In the genomic region with DNA sequence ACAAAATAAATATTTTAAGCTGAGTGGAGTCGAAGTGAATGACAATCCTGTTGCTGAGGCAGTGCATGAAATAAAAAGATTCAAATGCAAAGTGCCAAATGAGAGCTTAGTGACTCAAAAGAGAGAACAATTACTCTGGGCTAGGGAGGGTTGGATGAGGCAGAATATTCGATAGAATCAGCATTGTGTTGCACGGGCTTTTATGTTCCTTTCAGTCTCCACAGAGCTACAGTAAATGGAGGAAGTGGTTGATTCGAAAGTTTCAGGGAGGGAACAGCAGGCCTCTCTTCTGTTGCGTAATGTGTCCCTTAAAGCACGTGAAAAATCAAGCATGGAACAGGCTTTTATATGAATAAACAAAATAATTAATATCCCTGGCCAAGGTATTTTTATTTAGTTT, we compare ENCODE assay signal across 9 cellular contexts.
DNase-seq lines count a peak whose midpoint lies in the region; ATAC-seq and TF ChIP-seq lines count a peak whose summit lies in the region.
"Had no signal": no experiment of that assay in that cellular context is flagged by ENCODE, and none has a peak within 500 bp of the region (broad histone marks: within the 10 kb centered on the region; RNA-seq: fewer than 3 reads in every experiment).

No MANE protein-coding gene starts in this region.

- H3K4me3 ChIP-seq in MM.1S (ENCODE audit: low read length): no peak overlapping the region
- no peak overlapping the region for H3K4me3 ChIP-seq in CD8-positive, alpha-beta T cell (ENCODE audit: low read depth, low read length)
- H3K4me3 ChIP-seq: transverse colon had no signal

- no peak for TF ChIP-seq CTCF in MM.1S (IDR thresholded peaks at IDR 0.05; ENCODE audit: low read length)
- no peak for TF ChIP-seq CTCF in CD8-positive, alpha-beta T cell (IDR thresholded peaks at IDR 0.05)

- H3K9ac ChIP-seq in MM.1S (ENCODE audit: low read length): no peak overlapping the region

- no peaks in the 10 kb centered on the region for H3K79me2 ChIP-seq in MM.1S (ENCODE audit: low read length)

- peaks cover 5% of the 10 kb centered on the region for H3F3A ChIP-seq in MM.1S (ENCODE audit: insufficient read depth, low read length)

- peak overlapping the region; percentile 49; the same call in 1 of the 2 replicates for H2AFZ ChIP-seq in MM.1S (ENCODE audit: low read length)

- H3K36me3 Mint-ChIP-seq in activated CD8-positive, alpha-beta memory T cell treated with anti-CD3 and anti-CD28 coated beads, Interleukin-2, amount 10 ng/mL, durations not matched to agents 7 days and 5 days: no peaks in the 10 kb centered on the region
- H3K36me3 Mint-ChIP-seq in CD8-positive, alpha-beta T cell: no peaks in the 10 kb centered on the region

- CTCF ChIA-PET in activated CD8-positive, alpha-beta memory T cell treated with anti-CD3 and anti-CD28 coated beads, Interleukin-2, amount 10 ng/mL, durations not matched to agents 7 days and 5 days (lab: Charles Lee): no interaction called here
- CTCF ChIA-PET in CD8-positive, alpha-beta T cell (lab: Charles Lee): no interaction called here

- no peaks in the 10 kb centered on the region for H3K9me3 ChIP-seq in MM.1S (replicated peaks; ENCODE audit: insufficient read depth, low read length)
- H3K9me3 ChIP-seq in CD8-positive, alpha-beta T cell (ENCODE audit: low read length): no peaks in the 10 kb centered on the region
- H3K9me3 ChIP-seq: transverse colon had no signal

- H3K36me3 ChIP-seq in MM.1S (replicated peaks; ENCODE audit: insufficient read depth, low read length): no peaks in the 10 kb centered on the region
- no peaks in the 10 kb centered on the region for H3K36me3 ChIP-seq in CD8-positive, alpha-beta T cell (ENCODE audit: insufficient read depth, low read length)
- H3K36me3 ChIP-seq: transverse colon had no signal

- peaks cover 13% of the 10 kb centered on the region for H3K4me1 ChIP-seq in MM.1S (ENCODE audit: low read length)
- H3K4me1 ChIP-seq in CD8-positive, alpha-beta T cell (ENCODE audit: insufficient read depth, low read length): no peaks in the 10 kb centered on the region
- H3K4me1 ChIP-seq: transverse colon had no signal

- no peak overlapping the region for H3K4me3 Mint-ChIP-seq in activated CD8-positive, alpha-beta memory T cell treated with anti-CD3 and anti-CD28 coated beads, Interleukin-2, amount 10 ng/mL, durations not matched to agents 7 days and 5 days
- H3K4me3 Mint-ChIP-seq in CD8-positive, alpha-beta T cell: no peak overlapping the region

- ATAC-seq in activated CD8-positive, alpha-beta memory T cell treated with anti-CD3 and anti-CD28 coated beads, Interleukin-2, amount 10 ng/mL, durations not matched to agents 7 days and 5 days: peak; percentile 42
- peak; percentile 84 for ATAC-seq in HG02678 (IDR thresholded peaks at IDR 0.05; ENCODE audit: unreplicated experiment)
- ATAC-seq in CD8-positive, alpha-beta T cell: no peak

- peak overlapping the region; percentile 48; the same call in 1 of the 2 replicates for H3K27ac ChIP-seq in MM.1S (ENCODE audit: low read length)
- no peak overlapping the region for H3K27ac ChIP-seq in CD8-positive, alpha-beta T cell (ENCODE audit: low read depth, low read length)
- H3K27ac ChIP-seq: transverse colon had no signal

- H3K4me2 ChIP-seq in MM.1S (ENCODE audit: low read depth, low read length): peak overlapping the region; percentile 36; the same call in 1 of the 2 replicates

- no peaks in the 10 kb centered on the region for H4K20me1 ChIP-seq in MM.1S (ENCODE audit: insufficient read depth, low read length)

- peaks cover 2% of the 10 kb centered on the region for H3K9me3 Mint-ChIP-seq in activated CD8-positive, alpha-beta memory T cell treated with anti-CD3 and anti-CD28 coated beads, Interleukin-2, amount 10 ng/mL, durations not matched to agents 7 days and 5 days (ENCODE audit: low read depth)
- H3K9me3 Mint-ChIP-seq in CD8-positive, alpha-beta T cell: no peaks in the 10 kb centered on the region

- peaks cover 8% of the 10 kb centered on the region for H3K4me1 Mint-ChIP-seq in activated CD8-positive, alpha-beta memory T cell treated with anti-CD3 and anti-CD28 coated beads, Interleukin-2, amount 10 ng/mL, durations not matched to agents 7 days and 5 days
- H3K4me1 Mint-ChIP-seq in CD8-positive, alpha-beta T cell (ENCODE audit: low read depth): no peaks in the 10 kb centered on the region

- no peaks in the 10 kb centered on the region for H3K27me3 Mint-ChIP-seq in activated CD8-positive, alpha-beta memory T cell treated with anti-CD3 and anti-CD28 coated beads, Interleukin-2, amount 10 ng/mL, durations not matched to agents 7 days and 5 days
- peaks cover 2% of the 10 kb centered on the region for H3K27me3 Mint-ChIP-seq in CD8-positive, alpha-beta T cell (ENCODE audit: low read depth)

- POLR2A ChIA-PET in CD8-positive, alpha-beta T cell (lab: Charles Lee): no interaction called here

- no peak for DNase-seq in activated CD8-positive, alpha-beta memory T cell treated with anti-CD3 and anti-CD28 coated beads, Interleukin-2, amount 10 ng/mL, durations not matched to agents 7 days and 5 days
- DNase-seq in activated CD8-positive, alpha-beta memory T cell treated with anti-CD3 and anti-CD28 coated beads for 24 hours: no peak
- peak; percentile 82 for DNase-seq in MM.1S
- DNase-seq in pons (ENCODE audit: low spot score): peak; percentile 26
- DNase-seq in CD8-positive, alpha-beta T cell: no peak
- DNase-seq in NK-92 treated with Interleukin-12 subunit alpha and Interleukin-12 subunit beta, amount 100 ng/mL, for 24 hours (lab: John Stamatoyannopoulos, UW): no peak
- no peak for DNase-seq in NCI-H748 treated with DMSO at 0.1 percent for 48 hours (lab: John Stamatoyannopoulos, UW)
- DNase-seq: transverse colon had no signal

- intact Hi-C loops in CD8-positive, alpha-beta T cell (cut with DNase I, micrococcal nuclease): no loop called here

- no peaks in the 10 kb centered on the region for H3K9me2 ChIP-seq in MM.1S (replicated peaks; ENCODE audit: insufficient read depth, low read length)

- H3K27me3 ChIP-seq in MM.1S (replicated peaks; ENCODE audit: insufficient read depth, low read length): no peaks in the 10 kb centered on the region
- no peaks in the 10 kb centered on the region for H3K27me3 ChIP-seq in CD8-positive, alpha-beta T cell (ENCODE audit: insufficient read depth, low read length)
- H3K27me3 ChIP-seq: transverse colon had no signal

- H3K27ac Mint-ChIP-seq in activated CD8-positive, alpha-beta memory T cell treated with anti-CD3 and anti-CD28 coated beads, Interleukin-2, amount 10 ng/mL, durations not matched to agents 7 days and 5 days: no peak overlapping the region
- H3K27ac Mint-ChIP-seq in CD8-positive, alpha-beta T cell: no peak overlapping the region

Comparison
In these comparisons a context has a peak if more than half of its experiments do, and no peak if none do; other contexts are left out.
1. DNase-seq: peak in MM.1S (single experiment) and pons (single experiment); none in activated CD8-positive, alpha-beta memory T cell treated with anti-CD3 and anti-CD28 coated beads, Interleukin-2, amount 10 ng/mL, durations not matched to agents 7 days and 5 days (single experiment), activated CD8-positive, alpha-beta memory T cell treated with anti-CD3 and anti-CD28 coated beads for 24 hours (single experiment), CD8-positive, alpha-beta T cell (0 of 7), NK-92 treated with Interleukin-12 subunit alpha and Interleukin-12 subunit beta, amount 100 ng/mL, for 24 hours (single experiment) and NCI-H748 treated with DMSO at 0.1 percent for 48 hours (single experiment).